Comparison of ENCODE assay signal across 2 cellular contexts in genomic region chr1:26761217-26761616, GRCh38.
TF ChIP-seq lines count a peak whose summit lies in the region.

No MANE protein-coding gene starts in this region.

TF ChIP-seq in GM23338, 12 proteins besides CTCF, POLR2A, EP300 and RAD21:
- TF ChIP-seq JUNB (IDR thresholded peaks at IDR 0.05; ENCODE audit: unreplicated experiment) (no peak), NANOG (IDR thresholded peaks at IDR 0.05; ENCODE audit: borderline replicate concordance) (no peak), CREB1 (CRISPR knock-in tag; IDR thresholded peaks at IDR 0.05; ENCODE audit: low read depth) (no peak), POLR2AphosphoS5 (IDR thresholded peaks at IDR 0.05; ENCODE audit: low read depth) (no peak), ZNF462 (CRISPR knock-in tag; IDR thresholded peaks at IDR 0.05) (no peak), ETS1 (IDR thresholded peaks at IDR 0.05) (no peak), EZH2 (IDR thresholded peaks at IDR 0.05; ENCODE audit: low read depth, unreplicated experiment) (no peak), ZNF114 (CRISPR knock-in tag; IDR thresholded peaks at IDR 0.05) (no peak), EZH2phosphoT487 (IDR thresholded peaks at IDR 0.05; ENCODE audit: unreplicated experiment) (no peak)

TF ChIP-seq in HepG2, 621 proteins besides CTCF, POLR2A, EP300 and RAD21:
- TF ChIP-seq STAG1 (CRISPR knock-in tag; IDR thresholded peaks at IDR 0.05) (peak; percentile 23; the same call in 1 of the 2 replicates), ZNF782 (CRISPR knock-in tag; IDR thresholded peaks at IDR 0.05; ENCODE audit: borderline replicate concordance) (no peak), RFX1 (IDR thresholded peaks at IDR 0.05) (no peak), ZFP82 (CRISPR knock-in tag; IDR thresholded peaks at IDR 0.05; ENCODE audit: borderline replicate concordance) (no peak), REPIN1 (CRISPR knock-in tag; IDR thresholded peaks at IDR 0.05; ENCODE audit: borderline replicate concordance, low read depth) (no peak)
